In genomic region chr6:33744001-33744848, GRCh38 we compare ENCODE assay signal across 8 cellular contexts. TPM values are rescaled to one million over a fixed set of nuclear protein-coding genes. Genes with fewer than 3 reads are reported as not detected.
DNase-seq lines count a peak whose midpoint lies in the region; ATAC-seq, FAIRE-seq and TF ChIP-seq lines count a peak whose summit lies in the region.

No MANE protein-coding gene starts in this region.

- H3K4me1 ChIP-seq in Peyer's patch (peaks cover 0 to 18% (median 0%) of the 10 kb centered on the region in 4 donors), neural progenitor cell (peaks cover 50% of the 10 kb centered on the region), stomach (peaks cover 0 to 42% (median 6%) of the 10 kb centered on the region in 4 donors)

- H3K36me3 Mint-ChIP-seq in neural progenitor cell, result no peaks in the 10 kb centered on the region

- H3K27me3 ChIP-seq in Peyer's patch, result no peaks in the 10 kb centered on the region
- no peaks in the 10 kb centered on the region for H3K27me3 ChIP-seq in neural progenitor cell
- H3K27me3 ChIP-seq in stomach, result peaks cover 0 to 16% (median 0%) of the 10 kb centered on the region in 3 donors

- no peak for ATAC-seq in GM18858 (IDR thresholded peaks at IDR 0.05; ENCODE audit: unreplicated experiment)

- H3K36me3 ChIP-seq in Peyer's patch (no peaks in the 10 kb centered on the region), neural progenitor cell (no peaks in the 10 kb centered on the region), stomach (no peaks in the 10 kb centered on the region)

- H3K27me3 Mint-ChIP-seq in neural progenitor cell (ENCODE audit: insufficient read depth, low read depth), result peaks cover 14% of the 10 kb centered on the region

- H3K9me3 ChIP-seq in Peyer's patch (no peaks in the 10 kb centered on the region), neural progenitor cell (ENCODE audit: low read depth) (no peaks in the 10 kb centered on the region), stomach (no peaks in the 10 kb centered on the region)

- TF ChIP-seq CTCF in D721Med (IDR thresholded peaks at IDR 0.05; ENCODE audit: insufficient read depth, missing control alignments) (peak; percentile 88), Peyer's patch (IDR thresholded peaks at IDR 0.05) (peak; percentile 71 to 91 (median 84)), fibroblast of villous mesenchyme (IDR thresholded peaks at IDR 0.05; ENCODE audit: insufficient read depth, low read depth, low read length) (peak; percentile 93), neural progenitor cell (IDR thresholded peaks at IDR 0.05) (peak; percentile 89), stomach (IDR thresholded peaks at IDR 0.05) (peak in 5 of 7 experiments; percentile 81 to 93 (median 88))

- no peak for TF ChIP-seq POLR2A in Peyer's patch (IDR thresholded peaks at IDR 0.05)
- no peak for TF ChIP-seq POLR2A in stomach (IDR thresholded peaks at IDR 0.05)

- H3K9me3 Mint-ChIP-seq in neural progenitor cell, result no peaks in the 10 kb centered on the region

- H3K27ac Mint-ChIP-seq in neural progenitor cell, result peak overlapping the region; percentile 48

- peaks cover 28% of the 10 kb centered on the region for H3F3A ChIP-seq in neural progenitor cell (ENCODE audit: low read depth)

- H4K20me1 ChIP-seq in neural progenitor cell (ENCODE audit: low read depth), result no peaks in the 10 kb centered on the region

- DNase-seq in D721Med (ENCODE audit: insufficient read length, low spot score) (peak; percentile 96), LoVo (ENCODE audit: low spot score) (peak; percentile 67), Peyer's patch (peak; percentile 67 to 92 (median 81)), activated T-helper 1 cell treated with Interleukin-2 at 50 U/mL for 16 hours (ENCODE audit: low read depth) (peak; percentile 45), fibroblast of villous mesenchyme (ENCODE audit: low read depth) (peak; percentile 81), neural progenitor cell (ENCODE audit: low spot score) (peak; percentile 89), stomach (peak; percentile 75)

- H3K79me2 ChIP-seq in neural progenitor cell (ENCODE audit: low read depth), result no peaks in the 10 kb centered on the region

- FAIRE-seq in D721Med (lab: Jason Lieb, UNC), result peak; percentile 38

- no peak for TF ChIP-seq EP300 in stomach (IDR thresholded peaks at IDR 0.05)

- H3K4me2 ChIP-seq in neural progenitor cell, result peak overlapping the region; percentile 36

- peak overlapping the region in 2 of 4 donors; percentile 3 to 32 for H3K4me3 ChIP-seq in Peyer's patch
- peak overlapping the region; percentile 74 for H3K4me3 ChIP-seq in fibroblast of villous mesenchyme (ENCODE audit: low read depth, low read length)
- no peak overlapping the region for H3K4me3 ChIP-seq in neural progenitor cell
- H3K4me3 ChIP-seq in stomach, result peak overlapping the region in 1 of 4 donors; percentile 6

- peaks cover 53% of the 10 kb centered on the region for H3K4me1 Mint-ChIP-seq in neural progenitor cell

- no peak overlapping the region for H3K9ac ChIP-seq in neural progenitor cell

- 26 to 40% (median 29%) methylated on average over 11 of the region's 11 CpGs for WGBS in stomach, 5 donors

- no peak overlapping the region for H2AFZ ChIP-seq in neural progenitor cell (replicated peaks)

- H3K27ac ChIP-seq in Peyer's patch (peak overlapping the region in 2 of 4 donors; percentile 82), neural progenitor cell (no peak overlapping the region), stomach (peak overlapping the region in 2 of 5 donors; percentile 40 to 58)

- H3K4me3 Mint-ChIP-seq in neural progenitor cell, result peak overlapping the region; percentile 30

- intact Hi-C loops in stomach (cut with DNase I; ENCODE audit: low total_unique reads), result no loop called here

RNA-seq across cellular contexts. Expression of gene IP6K3, which starts 2.5 kb away (rescaled TPM):
- total RNA-seq in Peyer's patch (1 to 10 TPM in 3 of 4 donors, under 1 TPM in 1; 0.88 to 5.8 (median 1.6) TPM), fibroblast of villous mesenchyme (2.6 and 6.0 TPM in 2 replicates), neural progenitor cell (ENCODE audit: low replicate concordance) (2.9 and 4.6 TPM in 2 replicates), stomach (10 to 100 TPM in 1 of 5 donors, 1 to 10 TPM in 1, under 1 TPM in 1, not detected in 2; 0.58 to 73.5 (median 1.1) TPM)
- polyA plus RNA-seq in stomach, result 1 to 10 TPM; 1.3 to 3.4 (median 2.5) TPM

RNA-seq across cellular contexts. Expression of gene UQCC2, which starts 32.7 kb away (rescaled TPM):
- total RNA-seq in Peyer's patch (10 to 100 TPM in 1 of 4 donors, 1 to 10 TPM in 3; 4.6 to 19.6 (median 6.9) TPM), fibroblast of villous mesenchyme (23.8 and 24.6 TPM in 2 replicates), neural progenitor cell (ENCODE audit: low replicate concordance) (47.7 and 95.9 TPM in 2 replicates), stomach (10 to 100 TPM in 3 of 5 donors, 1 to 10 TPM in 2; 4.7 to 25.4 (median 15.4) TPM)
- 100 to 1,000 TPM in 1 of 3 donors, 10 to 100 TPM in 2; 83.1 to 109 (median 93.7) TPM for polyA plus RNA-seq in stomach

RNA-seq across cellular contexts. Expression of gene LEMD2, which starts 44.7 kb away (rescaled TPM):
- total RNA-seq in Peyer's patch (10 to 100 TPM; 53.8 to 85.3 (median 75.8) TPM), fibroblast of villous mesenchyme (59.2 and 59.6 TPM in 2 replicates), neural progenitor cell (ENCODE audit: low replicate concordance) (31.8 and 53.4 TPM in 2 replicates), stomach (100 to 1,000 TPM in 2 of 5 donors, 10 to 100 TPM in 3; 46.1 to 428 (median 67.1) TPM)
- 10 to 100 TPM; 22.0 to 50.8 (median 24.3) TPM for polyA plus RNA-seq in stomach

RNA-seq across cellular contexts. Expression of gene MLN, which starts 59.6 kb away (rescaled TPM):
- total RNA-seq in Peyer's patch, result not detected
- total RNA-seq in fibroblast of villous mesenchyme, result not detected in 2 replicates
- not detected in 2 replicates for total RNA-seq in neural progenitor cell (ENCODE audit: low replicate concordance)
- not detected for total RNA-seq in stomach
- not detected for polyA plus RNA-seq in stomach

Comparison
In these comparisons a context has a peak if more than half of its experiments do, and no peak if none do; other contexts are left out.
1. DNase-seq: peak in every context shown above with its lines; median percentile 96 in D721Med; 89 in neural progenitor cell; 81 in Peyer's patch; 81 in fibroblast of villous mesenchyme; 75 in stomach; 67 in LoVo; 45 in activated T-helper 1 cell treated with Interleukin-2 at 50 U/mL for 16 hours.